ENCODE assay signal across 8 cellular contexts in genomic region chr20:52150440-52151258, GRCh38.
DNase-seq lines count a peak whose midpoint lies in the region; ATAC-seq and TF ChIP-seq lines count a peak whose summit lies in the region.

No MANE protein-coding gene starts in this region.

- no peaks in the 10 kb centered on the region for H3K27me3 Mint-ChIP-seq in nephron progenitor cell (ENCODE audit: low read depth, poor library complexity)

- H3K9me3 Mint-ChIP-seq in nephron progenitor cell: peaks cover 5% of the 10 kb centered on the region

- no peak overlapping the region for H3K4me3 ChIP-seq in AG10803 (ENCODE audit: low read length)

- H3K27ac Mint-ChIP-seq in nephron progenitor cell: no peak overlapping the region

- no peak overlapping the region for H3K4me3 Mint-ChIP-seq in nephron progenitor cell

- peaks cover 60% of the 10 kb centered on the region for H3K36me3 Mint-ChIP-seq in nephron progenitor cell (ENCODE audit: low read depth)

- ATAC-seq in HG02623 (IDR thresholded peaks at IDR 0.05; ENCODE audit: unreplicated experiment): no peak
- ATAC-seq in GM21447 (IDR thresholded peaks at IDR 0.05; ENCODE audit: unreplicated experiment): no peak

- TF ChIP-seq CTCF in AG10803 (conservative IDR thresholded peaks at IDR 0.05; ENCODE audit: low read length) (peak; percentile 95), GM10266 (IDR thresholded peaks at IDR 0.05; ENCODE audit: control insufficient read depth, insufficient read depth, low read depth, missing control alignments) (peak; percentile 77), nephron progenitor cell (IDR thresholded peaks at IDR 0.05) (peak; percentile 88)

- no peaks in the 10 kb centered on the region for H3K4me1 Mint-ChIP-seq in nephron progenitor cell

- peak; percentile 42 for DNase-seq in AG10803 (ENCODE audit: low read depth)
- peak; percentile 63 for DNase-seq in GM10266 (ENCODE audit: extremely low spot score)
- DNase-seq in Kasumi-1 (lab: John Stamatoyannopoulos, UW): peak; percentile 65 to 76
- DNase-seq in SHP77 treated with DMSO at 0.1 percent for 48 hours (lab: John Stamatoyannopoulos, UW): peak; percentile 37
- DNase-seq in erythroblast (lab: John Stamatoyannopoulos, UW): peak; percentile 36 to 62
- DNase-seq in nephron progenitor cell: peak; percentile 29

- TF ChIP-seq POLR2A in erythroblast (IDR thresholded peaks at IDR 0.05; ENCODE audit: low read length): no peak
